In genomic region chr4:128658214-128658621, GRCh38 we compare ENCODE assay signal across 14 cellular contexts.
A peak's percentile ranks its signal among the peaks of the same experiment; 100 is the strongest.
DNase-seq lines count a peak whose midpoint lies in the region; ATAC-seq and TF ChIP-seq lines count a peak whose summit lies in the region.
"Had no signal": no experiment of that assay in that cellular context is flagged by ENCODE, and none has a peak within 500 bp of the region (broad histone marks: within the 10 kb centered on the region; RNA-seq: fewer than 3 reads in every experiment).

No MANE protein-coding gene starts in this region.

- H3K4me1 ChIP-seq in IMR-90 (ENCODE audit: control insufficient read depth, insufficient read depth, low read length) (peaks cover 8% of the 10 kb centered on the region), tibial nerve (peaks cover 0 to 34% (median 26%) of the 10 kb centered on the region in 4 donors)

- ATAC-seq in GM19324 (IDR thresholded peaks at IDR 0.05; ENCODE audit: low FRiP score, unreplicated experiment): peak; percentile 69
- ATAC-seq in IMR-90 (ENCODE audit: low read depth): no peak
- ATAC-seq: left lung; stimulated activated naive CD8-positive, alpha-beta T cell treated with anti-CD3 and anti-CD28 coated beads, Interleukin-15, Interleukin-2, amounts not matched to agents 100 U/mL and 50 U/mL, for 24 hours had no signal

- H2AK5ac ChIP-seq in IMR-90 (ENCODE audit: low read depth, low read length): no peak overlapping the region

- H4K20me1 ChIP-seq in IMR-90 (ENCODE audit: insufficient read depth, low read length): no peaks in the 10 kb centered on the region

- no peak overlapping the region for H2AFZ ChIP-seq in IMR-90 (replicated peaks; ENCODE audit: low read length, poor library complexity)

- H2BK20ac ChIP-seq in IMR-90 (ENCODE audit: low read depth, low read length): no peak overlapping the region

- no peaks in the 10 kb centered on the region for H3K27me3 ChIP-seq in IMR-90 (ENCODE audit: control insufficient read depth, insufficient read depth, low read length)
- H3K27me3 ChIP-seq in tibial nerve: no peaks in the 10 kb centered on the region
- H3K27me3 ChIP-seq in dorsolateral prefrontal cortex: no peaks in the 10 kb centered on the region
- H3K27me3 ChIP-seq: left lung had no signal

- no peak overlapping the region for H2BK5ac ChIP-seq in IMR-90 (ENCODE audit: low read depth, low read length, poor library complexity, severe bottlenecking)

- WGBS in IMR-90 (ENCODE audit: extremely low coverage in 2 of 2, insufficient read length in 1 of 2), 2 experiments: no CpG with 5 or more reads among the region's 4 CpGs
- 38 to 40% methylated on average over 4 of the region's 4 CpGs for WGBS in tibial nerve, 2 donors

- dilution Hi-C loops in IMR-90 (cut with HindIII; ENCODE audit: low sequenced_read_pairs, unreplicated experiment): no loop called here

- no peak overlapping the region for H4K8ac ChIP-seq in IMR-90 (ENCODE audit: low read depth in 2 of 2, low read length in 2 of 2)

- H3K9ac ChIP-seq in IMR-90 (ENCODE audit: low read depth, low read length): no peak overlapping the region

- H3K79me1 ChIP-seq in IMR-90 (ENCODE audit: low read depth in 1 of 2, low read length in 2 of 2): no peaks in the 10 kb centered on the region

- no peak overlapping the region for H2BK120ac ChIP-seq in IMR-90 (ENCODE audit: low read depth, low read length)

- H3K4ac ChIP-seq in IMR-90 (ENCODE audit: low read depth, low read length): no peak overlapping the region

- H3K18ac ChIP-seq in IMR-90 (ENCODE audit: low read depth, low read length): peak overlapping the region; percentile 83; the same call in 1 of the 2 replicates

- CTCF ChIA-PET in IMR-90 (lab: Yijun Ruan, JAX): no interaction called here

- no peak overlapping the region; the same call in 1 of the 2 replicates for H4K91ac ChIP-seq in IMR-90 (ENCODE audit: insufficient read depth, low read depth, low read length)

- no peak overlapping the region for H3K4me2 ChIP-seq in IMR-90 (ENCODE audit: low read depth, low read length)

- no peaks in the 10 kb centered on the region; the same call in 1 of the 2 replicates for H3K9me3 ChIP-seq in IMR-90 (ENCODE audit: control insufficient read depth, insufficient read depth, low read length)
- peaks cover 0 to 8% (median 0%) of the 10 kb centered on the region in 4 donors for H3K9me3 ChIP-seq in tibial nerve

- no peak overlapping the region for H2BK15ac ChIP-seq in IMR-90 (ENCODE audit: low read depth, low read length)

- TF ChIP-seq CTCF in IMR-90 (conservative IDR thresholded peaks at IDR 0.05; ENCODE audit: low read depth, low read length): no peak
- TF ChIP-seq CTCF in fibroblast of villous mesenchyme (IDR thresholded peaks at IDR 0.05; ENCODE audit: insufficient read depth, low read depth, low read length): no peak
- TF ChIP-seq CTCF in tibial nerve (IDR thresholded peaks at IDR 0.05): no peak
- TF ChIP-seq CTCF in dorsolateral prefrontal cortex (IDR thresholded peaks at IDR 0.05 in 54 of 56, conservative IDR thresholded peaks at IDR 0.05 in 2 of 56; ENCODE audit: low read depth in 1 of 56, partially characterized antibody in 56 of 56): no peak

- no peaks in the 10 kb centered on the region for H3K9me1 ChIP-seq in IMR-90 (ENCODE audit: insufficient read depth, low read length)

- TF ChIP-seq RAD21 in IMR-90 (IDR thresholded peaks at IDR 0.05; ENCODE audit: low read length): no peak

- H2AK9ac ChIP-seq in IMR-90 (replicated peaks; ENCODE audit: low read depth, low read length, poor library complexity): no peak overlapping the region

- intact Hi-C loops in IMR-90 (cut with micrococcal nuclease): loop anchor here (10.0 kb wide), 1 partner anchor 203 kb away; no protein-coding TSS in a partner anchor
- intact Hi-C loops in dorsolateral prefrontal cortex (cut with DNase I): no loop called here

- no peak for DNase-seq in IMR-90
- DNase-seq in fibroblast of villous mesenchyme (ENCODE audit: low read depth): peak; percentile 40
- no peak for DNase-seq in tibial nerve (ENCODE audit: low spot score in 2 of 2)
- DNase-seq in NCI-H345 treated with DMSO at 0.1 percent for 48 hours (lab: John Stamatoyannopoulos, UW; ENCODE audit: unreplicated experiment): no peak
- DNase-seq in dorsolateral prefrontal cortex: no peak
- no peak for DNase-seq in NCI-H524 (lab: John Stamatoyannopoulos, UW)
- DNase-seq: activated CD4-positive, alpha-beta T cell treated with anti-CD3 and anti-CD28 coated beads, Interleukin-2, amount 50 U/mL, for 48 hours; activated naive CD4-positive, alpha-beta T cell treated with anti-CD3 and anti-CD28 coated beads for 36 hours; left lung; NCI-H2227 treated with DMSO at 0.1 percent for 48 hours; occipital lobe; stimulated activated CD4-positive, alpha-beta T cell treated with anti-CD3 and anti-CD28 coated beads, Interleukin-2, amount 100 ng/mL, for 24 hours; stimulated activated naive CD8-positive, alpha-beta T cell treated with anti-CD3 and anti-CD28 coated beads, Interleukin-15, Interleukin-2, amounts not matched to agents 100 U/mL and 50 U/mL, for 24 hours had no signal

- TF ChIP-seq POLR2A in IMR-90 (IDR thresholded peaks at IDR 0.05; ENCODE audit: low read depth, low read length): no peak
- no peak for TF ChIP-seq POLR2A in tibial nerve (IDR thresholded peaks at IDR 0.05)

- H4K5ac ChIP-seq in IMR-90 (ENCODE audit: low read depth, low read length): peak overlapping the region; percentile 20; the same call in 1 of the 2 replicates

- POLR2A ChIA-PET in IMR-90 (lab: Charles Lee; ENCODE audit: unreplicated experiment): no interaction called here

- H3K56ac ChIP-seq in IMR-90 (ENCODE audit: extremely low read depth, insufficient read depth, low read length): no peak overlapping the region

- TF ChIP-seq EP300 in tibial nerve (IDR thresholded peaks at IDR 0.05): no peak

- no peak overlapping the region for H3K14ac ChIP-seq in IMR-90 (replicated peaks; ENCODE audit: low read depth, low read length)

- H3K4me3 ChIP-seq in IMR-90 (ENCODE audit: insufficient read depth, low read depth, low read length): no peak overlapping the region
- H3K4me3 ChIP-seq in fibroblast of villous mesenchyme (ENCODE audit: low read depth, low read length): no peak overlapping the region
- H3K4me3 ChIP-seq in tibial nerve: no peak overlapping the region
- H3K4me3 ChIP-seq in dorsolateral prefrontal cortex: no peak overlapping the region
- H3K4me3 ChIP-seq: left lung had no signal

- no TSS peak for BruUV-seq in IMR-90 (replicated peaks; lab: Mats Ljungman, UMichigan)

- H3K23ac ChIP-seq in IMR-90 (ENCODE audit: low read depth, low read length): no peak overlapping the region

- in situ Hi-C loops in IMR-90 (cut with MboI; ENCODE audit: low sequenced_read_pairs): no loop called here

- H3K27ac ChIP-seq in IMR-90 (ENCODE audit: insufficient read depth, low read length) (no peak overlapping the region), tibial nerve (peak overlapping the region in 3 of 4 donors; percentile 19 to 90 (median 90)), dorsolateral prefrontal cortex (peak overlapping the region in 9 of 59 donors; percentile 8 to 51 (median 28))
- H3K27ac ChIP-seq: left lung had no signal

- H3K36me3 ChIP-seq in IMR-90 (ENCODE audit: control insufficient read depth, insufficient read depth, low read length) (no peaks in the 10 kb centered on the region), tibial nerve (no peaks in the 10 kb centered on the region)
- H3K36me3 ChIP-seq: left lung had no signal

TF ChIP-seq in IMR-90, 13 proteins besides CTCF, POLR2A, EP300 and RAD21:
- no peak for TF ChIP-seq BHLHE40 (IDR thresholded peaks at IDR 0.05; ENCODE audit: low read depth, low read length)
- TF ChIP-seq NFE2L2 (IDR thresholded peaks at IDR 0.05; ENCODE audit: low read depth, low read length): no peak
- TF ChIP-seq SMC3 (IDR thresholded peaks at IDR 0.05; ENCODE audit: low read depth, low read length): no peak
- no peak for TF ChIP-seq MXI1 (IDR thresholded peaks at IDR 0.05; ENCODE audit: borderline replicate concordance, low read depth, low read length)
- TF ChIP-seq USF2 (IDR thresholded peaks at IDR 0.05; ENCODE audit: low read depth, low read length): no peak
- no peak for TF ChIP-seq FOS (IDR thresholded peaks at IDR 0.05; ENCODE audit: low read depth, low read length)
- no peak for TF ChIP-seq RCOR1 (IDR thresholded peaks at IDR 0.05; ENCODE audit: insufficient replicate concordance, low read length)
- TF ChIP-seq, protein P1, sequence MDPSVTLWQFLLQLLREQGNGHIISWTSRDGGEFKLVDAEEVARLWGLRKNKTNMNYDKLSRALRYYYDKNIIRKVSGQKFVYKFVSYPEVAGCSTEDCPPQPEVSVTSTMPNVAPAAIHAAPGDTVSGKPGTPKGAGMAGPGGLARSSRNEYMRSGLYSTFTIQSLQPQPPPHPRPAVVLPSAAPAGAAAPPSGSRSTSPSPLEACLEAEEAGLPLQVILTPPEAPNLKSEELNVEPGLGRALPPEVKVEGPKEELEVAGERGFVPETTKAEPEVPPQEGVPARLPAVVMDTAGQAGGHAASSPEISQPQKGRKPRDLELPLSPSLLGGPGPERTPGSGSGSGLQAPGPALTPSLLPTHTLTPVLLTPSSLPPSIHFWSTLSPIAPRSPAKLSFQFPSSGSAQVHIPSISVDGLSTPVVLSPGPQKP (IDR thresholded peaks at IDR 0.05; ENCODE audit: borderline replicate concordance, low read depth, low read length): no peak
- TF ChIP-seq RFX5 (IDR thresholded peaks at IDR 0.05; ENCODE audit: low read depth, low read length): no peak
- no peak for TF ChIP-seq MAZ (IDR thresholded peaks at IDR 0.05; ENCODE audit: borderline replicate concordance, low read depth, low read length)
- TF ChIP-seq CEBPB (IDR thresholded peaks at IDR 0.05; ENCODE audit: low read depth, low read length): no peak
- no peak for TF ChIP-seq MAFK (IDR thresholded peaks at IDR 0.05; ENCODE audit: low read depth, low read length)
- no peak for TF ChIP-seq CHD1 (IDR thresholded peaks at IDR 0.05; ENCODE audit: low read depth, low read length)
